1 cellular context compared by ENCODE assay signal in genomic region chr11:27611390-27611789, GRCh38.
TF ChIP-seq lines count a peak whose summit lies in the region.

No MANE protein-coding gene starts in this region.

TF ChIP-seq in WTC11, 78 proteins besides CTCF, POLR2A, EP300 and RAD21 (continued from another document and continues in another):
- TF ChIP-seq STAT6 (CRISPR knock-in tag; conservative IDR thresholded peaks at IDR 0.05; ENCODE audit: low read depth) (no peak), E2F5 (CRISPR knock-in tag; IDR thresholded peaks at IDR 0.05) (no peak), FOXP4 (CRISPR knock-in tag; IDR thresholded peaks at IDR 0.05) (no peak), PRRX2 (CRISPR knock-in tag; IDR thresholded peaks at IDR 0.05) (no peak), FOXJ3 (CRISPR knock-in tag; IDR thresholded peaks at IDR 0.05; ENCODE audit: borderline replicate concordance) (no peak), IRF2 (CRISPR knock-in tag; IDR thresholded peaks at IDR 0.05; ENCODE audit: borderline replicate concordance, low read depth) (no peak), ATF6 (CRISPR knock-in tag; IDR thresholded peaks at IDR 0.05) (no peak), TCF7 (CRISPR knock-in tag; IDR thresholded peaks at IDR 0.05; ENCODE audit: low read depth) (no peak), ZNF121 (CRISPR knock-in tag; IDR thresholded peaks at IDR 0.05) (no peak), GRHL2 (CRISPR knock-in tag; IDR thresholded peaks at IDR 0.05; ENCODE audit: insufficient replicate concordance, severe bottlenecking) (no peak), HMGXB4 (CRISPR knock-in tag; IDR thresholded peaks at IDR 0.05) (no peak), IRF1 (CRISPR knock-in tag; IDR thresholded peaks at IDR 0.05) (no peak), SMAD3 (CRISPR knock-in tag; IDR thresholded peaks at IDR 0.05; ENCODE audit: borderline replicate concordance) (no peak), HMGA2 (CRISPR knock-in tag; IDR thresholded peaks at IDR 0.05) (no peak), OVOL2 (CRISPR knock-in tag; IDR thresholded peaks at IDR 0.05; ENCODE audit: borderline replicate concordance) (no peak), ZNF232 (CRISPR knock-in tag; IDR thresholded peaks at IDR 0.05) (no peak), NR1H2 (CRISPR knock-in tag; IDR thresholded peaks at IDR 0.05) (no peak), MAX (CRISPR knock-in tag; IDR thresholded peaks at IDR 0.05) (no peak), ZNF281 (CRISPR knock-in tag; IDR thresholded peaks at IDR 0.05) (no peak), NR3C1 (CRISPR knock-in tag; conservative IDR thresholded peaks at IDR 0.05; ENCODE audit: low read depth) (no peak), JAZF1 (CRISPR knock-in tag; IDR thresholded peaks at IDR 0.05) (no peak), TEAD1 (CRISPR knock-in tag; IDR thresholded peaks at IDR 0.05) (no peak), PREB (CRISPR knock-in tag; IDR thresholded peaks at IDR 0.05; ENCODE audit: borderline replicate concordance) (no peak), ATF3 (CRISPR knock-in tag; conservative IDR thresholded peaks at IDR 0.05) (no peak), CREM (CRISPR knock-in tag; IDR thresholded peaks at IDR 0.05) (no peak), ZNF532 (CRISPR knock-in tag; IDR thresholded peaks at IDR 0.05; ENCODE audit: borderline replicate concordance) (peak; percentile 14; the same call in 1 of the 2 replicates), TP53 (CRISPR knock-in tag; IDR thresholded peaks at IDR 0.05) (no peak), ZNF219 (CRISPR knock-in tag; IDR thresholded peaks at IDR 0.05; ENCODE audit: borderline replicate concordance) (no peak), ATF2 (CRISPR knock-in tag; IDR thresholded peaks at IDR 0.05; ENCODE audit: borderline replicate concordance, low read depth) (no peak), GTF2I (CRISPR knock-in tag; conservative IDR thresholded peaks at IDR 0.05) (no peak), ERG (CRISPR knock-in tag; IDR thresholded peaks at IDR 0.05) (peak; percentile 72; the same call in 1 of the 2 replicates), CREB1 (CRISPR knock-in tag; IDR thresholded peaks at IDR 0.05) (no peak), ZNF671 (CRISPR knock-in tag; IDR thresholded peaks at IDR 0.05) (0 out of 2 replicates have a peak, but pooled peaks have one; percentile 17), MYBL2 (CRISPR knock-in tag; IDR thresholded peaks at IDR 0.05) (no peak)
